Comparison of ENCODE assay signal across 8 cellular contexts in genomic region chr15:57375827-57376694, GRCh38. TPM values are rescaled to one million over a fixed set of nuclear protein-coding genes. Genes with fewer than 3 reads are reported as not detected.
DNase-seq lines count a peak whose midpoint lies in the region; ATAC-seq and TF ChIP-seq lines count a peak whose summit lies in the region.

Gene CGNL1 (plus strand): TSS chr15:57376505. CDS start chr15:57438000, 61,495 bp downstream.

- H3K9ac ChIP-seq in H9 (ENCODE audit: extremely low read depth, insufficient read length, low read length) (peak within 1 kb of the TSS; percentile 29), iPS-20b (ENCODE audit: low read depth, low read length) (peak within 1 kb of the TSS; percentile 62; the same call in 1 of the 2 replicates), skeletal muscle satellite cell (ENCODE audit: low read depth, low read length) (peak within 1 kb of the TSS; percentile 30)

- H3K14ac ChIP-seq in H9 (ENCODE audit: insufficient read depth, low read length), result peak within 1 kb of the TSS; percentile 62

- H2AK5ac ChIP-seq in H9 (ENCODE audit: insufficient read length, low read length), result no peak within 1 kb of the TSS

- no peak within 1 kb of the TSS for H3K23ac ChIP-seq in H9 (ENCODE audit: insufficient read length, low read depth, low read length)

- H4K8ac ChIP-seq in H9 (replicated peaks; ENCODE audit: insufficient read length, low read depth, low read length), result no peak within 1 kb of the TSS

- peaks cover 0 to 2% (median 0%) of the 10 kb centered on the region in 3 experiments; a peak in 2 of 7 replicates for H3K36me3 Mint-ChIP-seq in H9 (ENCODE audit: insufficient read depth in 1 of 3, low read depth in 3 of 3)

- no peak within 1 kb of the TSS for H3T11ph ChIP-seq in H9 (ENCODE audit: low read length)

- peaks cover 14% of the 10 kb centered on the region for H3K23me2 ChIP-seq in H9 (ENCODE audit: insufficient read length, low read depth, low read length, poor library complexity, severe bottlenecking)

- H3K18ac ChIP-seq in H9 (ENCODE audit: insufficient read length, low read depth, low read length), result peak within 1 kb of the TSS; percentile 68

- no peak within 1 kb of the TSS for H2BK120ac ChIP-seq in H9 (ENCODE audit: low read depth, low read length, poor library complexity, severe bottlenecking)

- ATAC-seq in body of pancreas, result peak; percentile 82
- no peak for ATAC-seq in HG03139 (IDR thresholded peaks at IDR 0.05; ENCODE audit: unreplicated experiment)

- H3K79me2 ChIP-seq in H9 (ENCODE audit: insufficient read depth, low read length), result no peaks in the 10 kb centered on the region; the same call in 1 of the 2 replicates

- H3K27me3 Mint-ChIP-seq in H9 (ENCODE audit: low read depth), result peaks cover 33% of the 10 kb centered on the region

- no peak within 1 kb of the TSS for H2BK20ac ChIP-seq in H9 (ENCODE audit: low read depth, low read length, poor library complexity, severe bottlenecking)

- peaks cover 0 to 3% of the 10 kb centered on the region in 2 experiments; a peak in 1 of 5 replicates for H3K9me3 Mint-ChIP-seq in H9

- H4K5ac ChIP-seq in H9 (ENCODE audit: insufficient read length, low read depth, low read length), result no peak within 1 kb of the TSS

- TF ChIP-seq CTCF in H9 (conservative IDR thresholded peaks at IDR 0.05), result no peak
- peak in 2 of 7 experiments; percentile 2 to 34 for TF ChIP-seq CTCF in body of pancreas (IDR thresholded peaks at IDR 0.05)

- H3K4me3 Mint-ChIP-seq in H9, result peak within 1 kb of the TSS; percentile 79 to 91

- DNase-seq in 8988T, result peak; percentile 58
- DNase-seq in H9, result peak; percentile 58
- DNase-seq in body of pancreas, result peak; percentile 57 to 77 (median 66)
- no peak for DNase-seq in pons (ENCODE audit: low spot score)
- DNase-seq in occipital lobe (lab: John Stamatoyannopoulos, UW), result no peak

- H2BK12ac ChIP-seq in H9 (ENCODE audit: insufficient read length, low read depth, low read length), result peak within 1 kb of the TSS; percentile 68

- H3K56ac ChIP-seq in H9 (ENCODE audit: insufficient read length, low read depth, low read length), result no peak within 1 kb of the TSS

- H3K4me1 ChIP-seq in H9 (ENCODE audit: insufficient read depth, low read length) (peaks cover 3% of the 10 kb centered on the region; the same call in 1 of the 2 replicates), body of pancreas (peaks cover 36% of the 10 kb centered on the region), iPS-20b (ENCODE audit: insufficient read depth, low read length) (peaks cover 14% of the 10 kb centered on the region), skeletal muscle satellite cell (ENCODE audit: control insufficient read depth, insufficient read depth, low read length) (peaks cover 8% of the 10 kb centered on the region)

- no peaks in the 10 kb centered on the region for H3K36me3 ChIP-seq in body of pancreas (replicated peaks in 1 of 2; ENCODE audit: insufficient read depth in 1 of 2, low read depth in 2 of 2)
- H3K36me3 ChIP-seq in iPS-20b (ENCODE audit: insufficient read depth, low read depth, low read length), result no peaks in the 10 kb centered on the region
- no peaks in the 10 kb centered on the region for H3K36me3 ChIP-seq in skeletal muscle satellite cell (ENCODE audit: insufficient read depth, low read length)

- TF ChIP-seq POLR2A in body of pancreas (IDR thresholded peaks at IDR 0.05), result peak; percentile 58 to 76 (median 71)

- H4K91ac ChIP-seq in H9 (ENCODE audit: insufficient read length, low read depth, low read length), result no peak within 1 kb of the TSS

- H3K79me1 ChIP-seq in H9 (ENCODE audit: insufficient read depth, low read depth, low read length, poor library complexity, severe bottlenecking), result no peaks in the 10 kb centered on the region

- H3K4me2 ChIP-seq in H9 (ENCODE audit: insufficient read depth, insufficient read length, low read length) (peak within 1 kb of the TSS; percentile 90), skeletal muscle satellite cell (ENCODE audit: low read length) (peak within 1 kb of the TSS; percentile 92)

- no CpG with 5 or more reads among the region's 76 CpGs for WGBS in H9 (ENCODE audit: extremely low coverage, insufficient read length, low lambda C conversion rate)
- WGBS in body of pancreas, 2 donors, result 26 to 35% methylated on average over 40 to 51 of the region's 76 CpGs

- H3K9me3 ChIP-seq in H9 (ENCODE audit: control insufficient read depth, low read depth, low read length) (no peaks in the 10 kb centered on the region), body of pancreas (no peaks in the 10 kb centered on the region), iPS-20b (ENCODE audit: insufficient read depth, low read depth, low read length) (no peaks in the 10 kb centered on the region), skeletal muscle satellite cell (replicated peaks; ENCODE audit: low read length) (no peaks in the 10 kb centered on the region)

- no peaks in the 10 kb centered on the region for H4K20me1 ChIP-seq in H9 (ENCODE audit: control insufficient read depth, insufficient read depth, insufficient read length)

- H3K27me3 ChIP-seq in H9 (ENCODE audit: insufficient read depth, low read length) (no peaks in the 10 kb centered on the region; the same call in 1 of the 2 replicates), body of pancreas (no peaks in the 10 kb centered on the region), iPS-20b (ENCODE audit: insufficient read depth, low read length) (peaks cover 34% of the 10 kb centered on the region), skeletal muscle satellite cell (ENCODE audit: control insufficient read depth, insufficient read depth, low read length) (peaks cover 39% of the 10 kb centered on the region)

- H3K4ac ChIP-seq in H9 (ENCODE audit: low read depth, low read length), result no peak within 1 kb of the TSS

- H3K4me3 ChIP-seq in body of pancreas, result peak within 1 kb of the TSS; percentile 44 to 65
- H3K4me3 ChIP-seq in iPS-20b (ENCODE audit: low read length), result peak within 1 kb of the TSS; percentile 74
- peak within 1 kb of the TSS; percentile 70 for H3K4me3 ChIP-seq in skeletal muscle satellite cell (ENCODE audit: low read length)

- no peak within 1 kb of the TSS for H2BK15ac ChIP-seq in H9 (ENCODE audit: low read depth, low read length)

- H3K4me1 Mint-ChIP-seq in H9, result peaks cover 44 to 59% of the 10 kb centered on the region in 2 experiments

- no peak within 1 kb of the TSS for H3K27ac ChIP-seq in H9 (ENCODE audit: insufficient read length, low read depth, low read length)
- H3K27ac ChIP-seq in body of pancreas, result peak within 1 kb of the TSS; percentile 69 to 86 (median 79)
- H3K27ac ChIP-seq in iPS-20b (ENCODE audit: low read length), result no peak within 1 kb of the TSS

- intact Hi-C loops in body of pancreas (cut with DNase I), result no loop called here

- H2AFZ ChIP-seq in H9 (ENCODE audit: low read length), result peak within 1 kb of the TSS; percentile 40

- no peak within 1 kb of the TSS for H2BK5ac ChIP-seq in H9 (ENCODE audit: insufficient read length, low read length)

- peak within 1 kb of the TSS in 1 of 3 experiments; percentile 85; a peak in 4 of 7 replicates for H3K27ac Mint-ChIP-seq in H9

RNA-seq across cellular contexts. Expression of gene CGNL1, which starts in this region (rescaled TPM):
- 32.5 and 34.6 TPM in 2 replicates for total RNA-seq in H9 (2021)
- 10 to 100 TPM; 24.7 to 30.6 TPM for total RNA-seq in body of pancreas
- total RNA-seq in skeletal muscle satellite cell (2012; rRNA removed), result 0.44 TPM in 1 of 2 replicates, not detected in the other
- total RNA-seq in occipital lobe, result 5.3 TPM

Comparison
In these comparisons a context has a peak if more than half of its experiments do, and no peak if none do; other contexts are left out.
1. DNase-seq: peak in 8988T (single experiment), H9 (single experiment) and body of pancreas (4 of 4); none in pons (single experiment) and occipital lobe (single experiment).
2. H3K27ac ChIP-seq: peak in body of pancreas (4 of 4); none in H9 (single experiment) and iPS-20b (single experiment).
3. Peak in every context shown above with its lines, with median percentiles within 50 percentile points of each other: H3K9ac ChIP-seq and H3K4me3 ChIP-seq.